Comparison of ENCODE assay signal across 10 cellular contexts in the genomic region with DNA sequence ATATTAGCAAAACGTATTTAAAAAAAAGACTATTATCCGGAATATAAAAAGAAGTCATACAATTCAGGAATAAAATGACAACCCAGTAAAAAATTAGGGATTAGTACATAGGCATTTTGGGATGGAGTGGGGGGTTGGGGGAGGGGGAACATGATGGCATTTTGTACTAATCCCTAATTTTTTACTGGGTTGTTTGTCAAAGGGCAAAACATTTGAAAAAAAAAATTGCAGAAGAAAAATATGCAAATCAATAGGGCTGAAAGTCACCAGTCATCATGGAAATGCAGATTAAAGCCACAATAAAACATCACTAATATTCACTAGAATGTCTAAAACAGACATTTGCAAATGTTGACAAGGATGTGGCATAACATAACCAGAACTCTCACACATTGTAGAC.
"Had no signal": no experiment of that assay in that cellular context is flagged by ENCODE, and none has a peak within 500 bp of the region (broad histone marks: within the 10 kb centered on the region; RNA-seq: fewer than 3 reads in every experiment).

No MANE protein-coding gene starts in this region.

- H3K27ac ChIP-seq: GM23248 had no signal

- H3K9me3 ChIP-seq: HAP-1 had no signal

- H3K9ac ChIP-seq: GM23248 had no signal

- H3K4me1 ChIP-seq: HAP-1 had no signal

- FAIRE-seq: H1 had no signal

- ATAC-seq: GM23338, HCT116 had no signal

- H3K4me2 ChIP-seq: GM23338 had no signal

- H3K4me3 ChIP-seq: GM23248, GM23338, HAP-1 had no signal

- H2AFZ ChIP-seq: GM23248, GM23338 had no signal

- H3K36me3 ChIP-seq: HAP-1 had no signal

- DNase-seq: GM23248, GOT3, H7, H9, HCEC 1CT, HFFc6 had no signal
